ENCODE assay signal across 15 cellular contexts in the genomic region with DNA sequence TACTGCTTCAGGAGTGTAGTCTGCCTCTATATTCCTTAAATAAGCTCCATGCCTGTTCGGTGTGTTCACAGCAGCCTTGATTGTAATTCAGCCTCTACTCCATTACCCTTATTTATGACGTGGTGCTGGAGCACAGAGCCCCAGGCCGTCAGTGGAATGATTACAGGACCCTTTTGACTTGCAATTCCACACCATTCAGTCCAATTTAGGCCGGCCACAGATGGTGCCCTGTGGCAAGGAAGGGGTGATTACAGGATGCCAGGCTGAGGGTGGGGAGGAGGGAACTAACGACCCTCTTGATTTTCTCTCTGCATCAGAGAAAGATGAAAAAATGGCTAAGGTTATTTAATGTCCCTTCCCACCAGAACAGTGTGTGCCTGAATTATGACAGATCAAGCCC.
DNase-seq lines count a peak whose midpoint lies in the region; TF ChIP-seq lines count a peak whose summit lies in the region.
"Had no signal": no experiment of that assay in that cellular context is flagged by ENCODE, and none has a peak within 500 bp of the region (broad histone marks: within the 10 kb centered on the region; RNA-seq: fewer than 3 reads in every experiment).

No MANE protein-coding gene starts in this region.

- no peaks in the 10 kb centered on the region for H3K79me1 ChIP-seq in H9 (ENCODE audit: insufficient read depth, low read depth, low read length, poor library complexity, severe bottlenecking)

- no peak overlapping the region for H3T11ph ChIP-seq in H9 (ENCODE audit: low read length)

- no peaks in the 10 kb centered on the region for H3K9me3 Mint-ChIP-seq in H9

- no peak overlapping the region for H3K9ac ChIP-seq in smooth muscle cell (ENCODE audit: low read depth)
- H3K9ac ChIP-seq in H9 (ENCODE audit: extremely low read depth, insufficient read length, low read length) = no peak overlapping the region
- H3K9ac ChIP-seq: GM23248 had no signal

- H3K79me2 ChIP-seq in DOHH2 (ENCODE audit: control insufficient read depth, low read length) (peaks cover 70% of the 10 kb centered on the region), smooth muscle cell (ENCODE audit: low read depth) (no peaks in the 10 kb centered on the region), H9 (ENCODE audit: insufficient read depth, low read length) (no peaks in the 10 kb centered on the region)

- peaks cover 2% of the 10 kb centered on the region; the same call in 1 of the 2 replicates for H3K27me3 Mint-ChIP-seq in H9 (ENCODE audit: low read depth)
- H3K27me3 Mint-ChIP-seq: CD4-positive, CD25-positive, alpha-beta regulatory T cell; CD8-positive, alpha-beta memory T cell had no signal

- H3K36me3 ChIP-seq in DOHH2 (ENCODE audit: control insufficient read depth, low read length) (peaks cover 15% of the 10 kb centered on the region), WERI-Rb-1 (peaks cover 4% of the 10 kb centered on the region), brain microvascular endothelial cell (replicated peaks) (no peaks in the 10 kb centered on the region), smooth muscle cell (ENCODE audit: low read depth) (no peaks in the 10 kb centered on the region)

- no peak overlapping the region for H3K14ac ChIP-seq in H9 (ENCODE audit: insufficient read depth, low read length)

- H3K27me3 ChIP-seq in DOHH2 (ENCODE audit: control insufficient read depth, low read length) = no peaks in the 10 kb centered on the region
- H3K27me3 ChIP-seq in WERI-Rb-1 (ENCODE audit: insufficient read depth, low read depth, severe bottlenecking) = no peaks in the 10 kb centered on the region
- H3K27me3 ChIP-seq in brain microvascular endothelial cell (replicated peaks) = no peaks in the 10 kb centered on the region
- peaks cover 15% of the 10 kb centered on the region for H3K27me3 ChIP-seq in smooth muscle cell (ENCODE audit: low read depth)
- H3K27me3 ChIP-seq in H9 (ENCODE audit: insufficient read depth, low read length) = no peaks in the 10 kb centered on the region

- no peak overlapping the region for H2BK120ac ChIP-seq in H9 (ENCODE audit: low read depth, low read length, poor library complexity, severe bottlenecking)

- H3K9me2 ChIP-seq in DOHH2 (replicated peaks; ENCODE audit: control insufficient read depth, low read length) = no peaks in the 10 kb centered on the region

- H3K27ac ChIP-seq in DOHH2 (ENCODE audit: low read depth, low read length) = no peak overlapping the region
- peak overlapping the region; percentile 24 for H3K27ac ChIP-seq in WERI-Rb-1
- no peak overlapping the region for H3K27ac ChIP-seq in brain microvascular endothelial cell
- no peak overlapping the region for H3K27ac ChIP-seq in smooth muscle cell (ENCODE audit: low read depth)
- H3K27ac ChIP-seq in H9 (ENCODE audit: insufficient read length, low read depth, low read length) = no peak overlapping the region
- H3K27ac ChIP-seq: GM23248, HL-60 had no signal

- no peak overlapping the region for H3K18ac ChIP-seq in H9 (ENCODE audit: insufficient read length, low read depth, low read length)

- H2BK15ac ChIP-seq in H9 (ENCODE audit: low read depth, low read length) = no peak overlapping the region

- H2BK20ac ChIP-seq in H9 (ENCODE audit: low read depth, low read length, poor library complexity, severe bottlenecking) = no peak overlapping the region

- DNase-seq in NCI-H69 (lab: John Stamatoyannopoulos, UW) (peak; percentile 81), WERI-Rb-1 (no peak), left kidney (ENCODE audit: low read depth, low spot score) (peak; percentile 34), brain microvascular endothelial cell (no peak), smooth muscle cell (lab: John Stamatoyannopoulos, UW; ENCODE audit: unreplicated experiment) (no peak), H9 (no peak)
- DNase-seq: CD4-positive, CD25-positive, alpha-beta regulatory T cell; CD8-positive, alpha-beta memory T cell; COR-L47; GM23248; HCEC 1CT had no signal

- TF ChIP-seq CTCF in DOHH2 (IDR thresholded peaks at IDR 0.05; ENCODE audit: low read depth, low read length, poor library complexity, severe bottlenecking) (no peak), WERI-Rb-1 (IDR thresholded peaks at IDR 0.05; ENCODE audit: low read depth, low read length) (no peak), brain microvascular endothelial cell (IDR thresholded peaks at IDR 0.05; ENCODE audit: low read depth, low read length, missing control alignments) (no peak), smooth muscle cell (IDR thresholded peaks at IDR 0.05; ENCODE audit: borderline replicate concordance, insufficient read depth, poor library complexity, severe bottlenecking) (no peak), H9 (conservative IDR thresholded peaks at IDR 0.05) (no peak)

- 62% methylated on average over 5 of the region's 5 CpGs for WGBS in smooth muscle cell (ENCODE audit: low lambda C conversion rate)
- no CpG with 5 or more reads among the region's 5 CpGs for WGBS in H9 (ENCODE audit: extremely low coverage, insufficient read length, low lambda C conversion rate)

- H3K23me2 ChIP-seq in H9 (ENCODE audit: insufficient read length, low read depth, low read length, poor library complexity, severe bottlenecking) = no peaks in the 10 kb centered on the region

- no peak overlapping the region for H3K56ac ChIP-seq in H9 (ENCODE audit: insufficient read length, low read depth, low read length)

- peaks cover 15 to 18% of the 10 kb centered on the region in 2 experiments for H3K4me1 Mint-ChIP-seq in H9
- H3K4me1 Mint-ChIP-seq: B cell; CD4-positive, CD25-positive, alpha-beta regulatory T cell; CD8-positive, alpha-beta memory T cell had no signal

- H2AFZ ChIP-seq in smooth muscle cell (ENCODE audit: low read depth) (no peak overlapping the region), H9 (ENCODE audit: low read length) (no peak overlapping the region)
- H2AFZ ChIP-seq: GM23248 had no signal

- H3K9me3 ChIP-seq in DOHH2 (ENCODE audit: control insufficient read depth, insufficient read depth, low read length) = no peaks in the 10 kb centered on the region
- H3K9me3 ChIP-seq in WERI-Rb-1 (ENCODE audit: severe bottlenecking) = no peaks in the 10 kb centered on the region
- H3K9me3 ChIP-seq in smooth muscle cell (replicated peaks; ENCODE audit: low read depth) = no peaks in the 10 kb centered on the region
- H3K9me3 ChIP-seq in H9 (ENCODE audit: control insufficient read depth, low read depth, low read length) = no peaks in the 10 kb centered on the region

- in situ Hi-C loops in brain microvascular endothelial cell (cut with HindIII; ENCODE audit: low pct_ligation_motif_present, low sequenced_read_pairs) = no loop called here

- no peaks in the 10 kb centered on the region for H3K36me3 Mint-ChIP-seq in H9 (ENCODE audit: insufficient read depth in 1 of 3, low read depth in 3 of 3)
- H3K36me3 Mint-ChIP-seq: CD4-positive, CD25-positive, alpha-beta regulatory T cell; CD8-positive, alpha-beta memory T cell had no signal

- H2AK5ac ChIP-seq in H9 (ENCODE audit: insufficient read length, low read length) = no peak overlapping the region

- no peak overlapping the region for H2BK5ac ChIP-seq in H9 (ENCODE audit: insufficient read length, low read length)

- peaks cover 12% of the 10 kb centered on the region for H3F3A ChIP-seq in DOHH2 (ENCODE audit: control insufficient read depth, insufficient read depth)
- no peaks in the 10 kb centered on the region for H3F3A ChIP-seq in smooth muscle cell (ENCODE audit: low read depth)

- H2BK12ac ChIP-seq in H9 (ENCODE audit: insufficient read length, low read depth, low read length) = no peak overlapping the region

- peak overlapping the region; percentile 50 for H3K4me2 ChIP-seq in DOHH2 (ENCODE audit: low read length)
- H3K4me2 ChIP-seq in smooth muscle cell = no peak overlapping the region
- no peak overlapping the region for H3K4me2 ChIP-seq in H9 (ENCODE audit: insufficient read depth, insufficient read length, low read length)

- H3K4me1 ChIP-seq in DOHH2 (ENCODE audit: control insufficient read depth, low read length) (peaks cover 98% of the 10 kb centered on the region), smooth muscle cell (ENCODE audit: low read depth) (no peaks in the 10 kb centered on the region), H9 (ENCODE audit: insufficient read depth, low read length) (peaks cover 2% of the 10 kb centered on the region; the same call in 1 of the 2 replicates)

- no peak overlapping the region for H3K27ac Mint-ChIP-seq in H9
- H3K27ac Mint-ChIP-seq: B cell; CD4-positive, CD25-positive, alpha-beta regulatory T cell; CD8-positive, alpha-beta memory T cell had no signal

- H4K91ac ChIP-seq in H9 (ENCODE audit: insufficient read length, low read depth, low read length) = no peak overlapping the region

- H4K5ac ChIP-seq in H9 (ENCODE audit: insufficient read length, low read depth, low read length) = no peak overlapping the region

- no peak overlapping the region for H4K8ac ChIP-seq in H9 (replicated peaks; ENCODE audit: insufficient read length, low read depth, low read length)

- no peaks in the 10 kb centered on the region for H4K20me1 ChIP-seq in DOHH2 (ENCODE audit: control insufficient read depth, insufficient read depth, low read depth, low read length)
- H4K20me1 ChIP-seq in smooth muscle cell (ENCODE audit: low read depth) = no peaks in the 10 kb centered on the region
- H4K20me1 ChIP-seq in H9 (ENCODE audit: control insufficient read depth, insufficient read depth, insufficient read length) = no peaks in the 10 kb centered on the region

- no peak overlapping the region for H3K23ac ChIP-seq in H9 (ENCODE audit: insufficient read length, low read depth, low read length)

- H3K4me3 ChIP-seq in DOHH2 (ENCODE audit: low read length) (no peak overlapping the region), WERI-Rb-1 (ENCODE audit: low read depth, low read length) (no peak overlapping the region), brain microvascular endothelial cell (ENCODE audit: low read depth, low read length) (no peak overlapping the region), smooth muscle cell (no peak overlapping the region)
- H3K4me3 ChIP-seq: GM12878, GM23248 had no signal

- H3K4ac ChIP-seq in H9 (ENCODE audit: low read depth, low read length) = no peak overlapping the region

- H3K4me3 Mint-ChIP-seq in H9 = no peak overlapping the region
- H3K4me3 Mint-ChIP-seq: B cell; CD4-positive, CD25-positive, alpha-beta regulatory T cell; CD8-positive, alpha-beta memory T cell had no signal

Comparison
In these comparisons a context has a peak if more than half of its experiments do, and no peak if none do; other contexts are left out.
1. DNase-seq: peak in NCI-H69 (single experiment) and left kidney (single experiment); none in WERI-Rb-1 (single experiment), brain microvascular endothelial cell (single experiment), smooth muscle cell (single experiment) and H9 (single experiment).